8 cellular contexts compared by ENCODE assay signal in genomic region chr9:93159601-93160418, GRCh38. TPM values are rescaled to one million over a fixed set of nuclear protein-coding genes. Genes with fewer than 3 reads are reported as not detected.
DNase-seq lines count a peak whose midpoint lies in the region; ATAC-seq, FAIRE-seq and TF ChIP-seq lines count a peak whose summit lies in the region.

No MANE protein-coding gene starts in this region.

- peak overlapping the region; percentile 64 for H3K4me2 ChIP-seq in HepG2 (ENCODE audit: low read depth, low read length)

- TF ChIP-seq CTCF in choroid plexus epithelial cell (conservative IDR thresholded peaks at IDR 0.05; ENCODE audit: low read depth, low read length) (peak; percentile 97), HepG2 (CRISPR knock-in tag; IDR thresholded peaks at IDR 0.05) (peak; percentile 99)

- ATAC-seq in GM18505 (IDR thresholded peaks at IDR 0.05; ENCODE audit: unreplicated experiment) (peak; percentile 59), HG03045 (IDR thresholded peaks at IDR 0.05; ENCODE audit: unreplicated experiment) (peak; percentile 81), HepG2 (peak; percentile 96)

- intact Hi-C loops in HepG2 (cut with micrococcal nuclease; ENCODE audit: unreplicated experiment) = loop anchor here (1.0 to 10.0 kb wide), 3 partner anchors 81 to 265 kb away; no protein-coding TSS in a partner anchor

- H3K27ac ChIP-seq in HepG2 (ENCODE audit: extremely low read length, insufficient read depth, low read length) = no peak overlapping the region

- POLR2A ChIA-PET in HepG2 (lab: Yijun Ruan, JAX) = interaction anchor here (1.4 to 1.5 kb wide), 2 partner anchors 33 to 139 kb away, joined by 3 read pairs; no protein-coding TSS in a partner anchor

- WGBS in HepG2 (ENCODE audit: low lambda C conversion rate) = 5% methylated on average over 15 of the region's 15 CpGs

- FAIRE-seq in HepG2 (lab: Jason Lieb, UNC) = peak; percentile 78

- no peaks in the 10 kb centered on the region for H3K79me2 ChIP-seq in HepG2 (ENCODE audit: insufficient read depth, low read length)

- DNase-seq in ACHN = peak; percentile 73
- peak; percentile 81 for DNase-seq in NCI-H460 (ENCODE audit: extremely low read depth, low read depth)
- DNase-seq in activated CD4-positive, alpha-beta T cell treated with anti-CD3 and anti-CD28 coated beads for 48 hours = peak; percentile 84
- peak; percentile 87 for DNase-seq in choroid plexus epithelial cell (ENCODE audit: low read depth)
- DNase-seq in HepG2 (ENCODE audit: low spot score) = peak; percentile 76
- peak; percentile 50 to 74 for DNase-seq in stimulated activated CD4-positive, alpha-beta T cell treated with anti-CD3 and anti-CD28 coated beads, Interleukin-4, amount 100 ng/mL, for 4 hours

- H3K36me3 ChIP-seq in HepG2 (replicated peaks in 1 of 2; ENCODE audit: control insufficient read depth in 1 of 2, insufficient read depth in 2 of 2, low read length in 2 of 2) = no peaks in the 10 kb centered on the region

- no peaks in the 10 kb centered on the region for H4K20me1 ChIP-seq in HepG2 (ENCODE audit: insufficient read depth, low read length)

- no peaks in the 10 kb centered on the region for H3K9me3 ChIP-seq in HepG2 (ENCODE audit: low read length)

- TF ChIP-seq EP300 in HepG2 (IDR thresholded peaks at IDR 0.05; ENCODE audit: low read depth in 2 of 2, low read length in 2 of 2) (no peak), HepG2 (CRISPR knock-in tag; IDR thresholded peaks at IDR 0.05; ENCODE audit: borderline replicate concordance) (peak; percentile 44; the same call in 1 of the 2 replicates)

- no peak overlapping the region for H3K9ac ChIP-seq in HepG2 (ENCODE audit: insufficient read depth, low read depth, low read length)

- no peak for TF ChIP-seq POLR2A in GM18505 (IDR thresholded peaks at IDR 0.05; ENCODE audit: borderline replicate concordance, extremely low read depth, insufficient read depth, insufficient read length)
- TF ChIP-seq POLR2A in HepG2 (IDR thresholded peaks at IDR 0.05; ENCODE audit: insufficient read depth in 1 of 2, low read depth in 2 of 2, low read length in 2 of 2) = no peak

- H3K4me3 ChIP-seq in choroid plexus epithelial cell (ENCODE audit: low read depth, low read length) (no peak overlapping the region), HepG2 (replicated peaks in 1 of 3; ENCODE audit: insufficient read depth in 1 of 3, low read depth in 2 of 3, low read length in 3 of 3) (peak overlapping the region in 1 of 3 experiments; percentile 44; a peak in 1 of 6 replicates)

- H3K4me1 ChIP-seq in HepG2 (ENCODE audit: insufficient read depth, low read length) = peaks cover 40% of the 10 kb centered on the region

- CTCF ChIA-PET in HepG2 (lab: Yijun Ruan, JAX; ENCODE audit: low intra/inter-chr PET ratio, low total read pairs) = interaction anchor here (0.7 to 2.4 kb wide), 5 partner anchors 142 to 268 kb away, joined by 4 to 23 read pairs (median 7); no protein-coding TSS in a partner anchor

- no peak overlapping the region for H2AFZ ChIP-seq in HepG2 (ENCODE audit: low read length)

- in situ Hi-C loops in ACHN (cut with HindIII; ENCODE audit: low pct_ligation_motif_present, low pct_unique_long_range_greater_than_20kb, low sequenced_read_pairs) (no loop called here), HepG2 (cut with HindIII; ENCODE audit: extremely low pct_ligation_motif_present, low pct_unique_long_range_greater_than_20kb) (loop anchor here (5.0 to 25.0 kb wide), 2 partner anchors 142 to 277 kb away; no protein-coding TSS in a partner anchor)

- BruUV-seq in HepG2 (replicated peaks; lab: Mats Ljungman, UMichigan) = no TSS peak

- H3K27me3 ChIP-seq in HepG2 (ENCODE audit: control insufficient read depth in 1 of 2, insufficient read depth in 2 of 2, low read length in 2 of 2) = peaks cover 0 to 11% of the 10 kb centered on the region in 2 experiments; a peak in 2 of 5 replicates

- peak; percentile 97 for TF ChIP-seq RAD21 in HepG2 (CRISPR knock-in tag; IDR thresholded peaks at IDR 0.05)

TF ChIP-seq in HepG2, 621 proteins besides CTCF, POLR2A, EP300 and RAD21 (continues in another document):
- TF ChIP-seq ZNF230 (CRISPR knock-in tag; IDR thresholded peaks at IDR 0.05) (no peak), ZNF775 (CRISPR knock-in tag; IDR thresholded peaks at IDR 0.05; ENCODE audit: borderline replicate concordance) (no peak), HDAC6 (IDR thresholded peaks at IDR 0.05; ENCODE audit: low read depth, low read length) (no peak), RFX5 (IDR thresholded peaks at IDR 0.05; ENCODE audit: low read depth, low read length) (no peak)

RNA-seq across cellular contexts. Expression of gene WNK2, which starts 24.1 kb away (rescaled TPM):
- total RNA-seq in NCI-H460 (2014; rRNA removed; shearing (Covaris generic)) = 4.5 and 4.8 TPM in 2 replicates
- polyA plus RNA-seq in NCI-H460 (2014; cell fraction: nucleus; rRNA removed) = 12.7 and 20.2 TPM in 2 replicates
- 10.5 and 16.6 TPM in 2 replicates for total RNA-seq in HepG2 (2016; rRNA removed; fragmentation: Illumina TruSeq; extraction: Trizol)
- total RNA-seq in HepG2 (2016; cell fraction: cytosol; rRNA removed; fragmentation: Illumina TruSeq; extraction: Trizol; ENCODE audit: low read depth) = 2.8 and 5.4 TPM in 2 replicates
- total RNA-seq in HepG2 (2016; cell fraction: insoluble cytoplasmic fraction; rRNA removed; fragmentation: Illumina TruSeq; extraction: Trizol) = 7.9 and 14.6 TPM in 2 replicates
- 9.4 and 9.8 TPM in 2 replicates for total RNA-seq in HepG2 (2016; cell fraction: membrane; rRNA removed; fragmentation: Illumina TruSeq; extraction: Trizol)
- 21.0 and 29.3 TPM in 2 replicates for total RNA-seq in HepG2 (2016; cell fraction: nucleus; rRNA removed; fragmentation: Illumina TruSeq; extraction: Trizol)
- 11.4 and 12.0 TPM in 2 replicates for polyA plus RNA-seq in HepG2 (2011; rRNA removed)
- polyA plus RNA-seq in HepG2 (2011; cell fraction: cytosol; rRNA removed) = 3.1 and 5.3 TPM in 2 replicates
- polyA plus RNA-seq in HepG2 (2011; cell fraction: nucleus; rRNA removed) = 98.4 and 126 TPM in 2 replicates
- 29.1 and 39.4 TPM in 2 replicates for polyA plus RNA-seq in HepG2 (2012)
- 3.2 and 4.2 TPM in 2 replicates for polyA plus RNA-seq in HepG2 (2016; cell fraction: cytosol; fragmentation: Illumina TruSeq; extraction: Trizol; ENCODE audit: low read depth)
- 18.9 and 27.7 TPM in 2 replicates for polyA plus RNA-seq in HepG2 (2016; cell fraction: insoluble cytoplasmic fraction; fragmentation: Illumina TruSeq; extraction: Trizol; ENCODE audit: low read depth)
- polyA plus RNA-seq in HepG2 (2016; cell fraction: membrane; fragmentation: Illumina TruSeq; extraction: Trizol; ENCODE audit: low read depth) = 4.9 and 6.5 TPM in 2 replicates
- 87.2 and 94.8 TPM in 2 replicates for polyA plus RNA-seq in HepG2 (2016; cell fraction: nucleus; fragmentation: Illumina TruSeq; extraction: Trizol; ENCODE audit: insufficient read depth, low read depth)
- 8.4 and 22.7 TPM in 2 replicates for polyA minus RNA-seq in HepG2 (2011; rRNA and poly(A)+ RNA removed; ENCODE audit: low replicate concordance)
- 15.8 and 17.9 TPM in 2 replicates for polyA minus RNA-seq in HepG2 (2011; cell fraction: cytosol; rRNA and poly(A)+ RNA removed)
- polyA minus RNA-seq in HepG2 (2011; cell fraction: nucleus; rRNA and poly(A)+ RNA removed) = 32.8 and 40.0 TPM in 2 replicates

RNA-seq across cellular contexts. Expression of gene NINJ1, which starts 25.8 kb away (rescaled TPM):
- 69.1 and 74.2 TPM in 2 replicates for total RNA-seq in NCI-H460 (2014; rRNA removed; shearing (Covaris generic))
- 53.5 and 54.9 TPM in 2 replicates for polyA plus RNA-seq in NCI-H460 (2014; cell fraction: nucleus; rRNA removed)
- total RNA-seq in HepG2 (2016; rRNA removed; fragmentation: Illumina TruSeq; extraction: Trizol) = 77.1 and 92.1 TPM in 2 replicates
- 104 and 127 TPM in 2 replicates for total RNA-seq in HepG2 (2016; cell fraction: cytosol; rRNA removed; fragmentation: Illumina TruSeq; extraction: Trizol; ENCODE audit: low read depth)
- total RNA-seq in HepG2 (2016; cell fraction: insoluble cytoplasmic fraction; rRNA removed; fragmentation: Illumina TruSeq; extraction: Trizol) = 66.8 and 94.8 TPM in 2 replicates
- total RNA-seq in HepG2 (2016; cell fraction: membrane; rRNA removed; fragmentation: Illumina TruSeq; extraction: Trizol) = 149 and 180 TPM in 2 replicates
- total RNA-seq in HepG2 (2016; cell fraction: nucleus; rRNA removed; fragmentation: Illumina TruSeq; extraction: Trizol) = 48.9 and 58.7 TPM in 2 replicates
- polyA plus RNA-seq in HepG2 (2011; rRNA removed) = 81.2 and 109 TPM in 2 replicates
- 83.2 and 110 TPM in 2 replicates for polyA plus RNA-seq in HepG2 (2011; cell fraction: cytosol; rRNA removed)
- 62.3 and 83.6 TPM in 2 replicates for polyA plus RNA-seq in HepG2 (2011; cell fraction: nucleus; rRNA removed)
- polyA plus RNA-seq in HepG2 (2012) = 77.3 and 145 TPM in 2 replicates
- polyA plus RNA-seq in HepG2 (2016; cell fraction: cytosol; fragmentation: Illumina TruSeq; extraction: Trizol; ENCODE audit: low read depth) = 196 and 226 TPM in 2 replicates
- 104 and 130 TPM in 2 replicates for polyA plus RNA-seq in HepG2 (2016; cell fraction: insoluble cytoplasmic fraction; fragmentation: Illumina TruSeq; extraction: Trizol; ENCODE audit: low read depth)
- polyA plus RNA-seq in HepG2 (2016; cell fraction: membrane; fragmentation: Illumina TruSeq; extraction: Trizol; ENCODE audit: low read depth) = 235 and 242 TPM in 2 replicates
- polyA plus RNA-seq in HepG2 (2016; cell fraction: nucleus; fragmentation: Illumina TruSeq; extraction: Trizol; ENCODE audit: insufficient read depth, low read depth) = 122 and 127 TPM in 2 replicates
- polyA minus RNA-seq in HepG2 (2011; rRNA and poly(A)+ RNA removed; ENCODE audit: low replicate concordance) = 22.5 and 101 TPM in 2 replicates
- polyA minus RNA-seq in HepG2 (2011; cell fraction: cytosol; rRNA and poly(A)+ RNA removed) = 26.1 and 26.7 TPM in 2 replicates
- 17.8 and 21.8 TPM in 2 replicates for polyA minus RNA-seq in HepG2 (2011; cell fraction: nucleus; rRNA and poly(A)+ RNA removed)
